ENCODE assay signal across 2 cellular contexts in genomic region chr12:14769837-14770494, GRCh38.
A peak's percentile ranks its signal among the peaks of the same experiment; 100 is the strongest.
TF ChIP-seq lines count a peak whose summit lies in the region.

No MANE protein-coding gene starts in this region.

TF ChIP-seq in HCT116, 20 proteins besides CTCF, POLR2A, EP300 and RAD21 (continued from another document):
- no peak for TF ChIP-seq ATF3 (IDR thresholded peaks at IDR 0.05)
- no peak for TF ChIP-seq SP1 (IDR thresholded peaks at IDR 0.05; ENCODE audit: low read depth)
- peak; percentile 30 for TF ChIP-seq ZBTB33 (IDR thresholded peaks at IDR 0.05; ENCODE audit: extremely low read depth, insufficient replicate concordance, low read length)
- TF ChIP-seq TCF7L2 (IDR thresholded peaks at IDR 0.05; ENCODE audit: borderline replicate concordance, extremely low read depth, insufficient read depth, insufficient read length): no peak
- no peak for TF ChIP-seq EZH2 (IDR thresholded peaks at IDR 0.05)
- no peak; the same call in 1 of the 2 replicates for TF ChIP-seq SIN3A (IDR thresholded peaks at IDR 0.05; ENCODE audit: low read depth)
- no peak for TF ChIP-seq JUND (IDR thresholded peaks at IDR 0.05)
- peak; percentile 65 for TF ChIP-seq MAX (IDR thresholded peaks at IDR 0.05)
- TF ChIP-seq CBX3 (IDR thresholded peaks at IDR 0.05; ENCODE audit: low read depth): peak; percentile 90
- no peak for TF ChIP-seq EGR1 (IDR thresholded peaks at IDR 0.05; ENCODE audit: low read depth)
- no peak for TF ChIP-seq REST (IDR thresholded peaks at IDR 0.05; ENCODE audit: low read depth)
- TF ChIP-seq ZFX (IDR thresholded peaks at IDR 0.05): no peak; the same call in 1 of the 2 replicates
- no peak for TF ChIP-seq ELF1 (IDR thresholded peaks at IDR 0.05; ENCODE audit: borderline replicate concordance, low read depth)
- TF ChIP-seq ZNF274 (IDR thresholded peaks at IDR 0.05; ENCODE audit: low read depth, low read length): no peak
- peak; percentile 10 for TF ChIP-seq YY1 (IDR thresholded peaks at IDR 0.05; ENCODE audit: extremely low read depth, insufficient replicate concordance, low read depth, low read length)
- no peak for TF ChIP-seq SRF (IDR thresholded peaks at IDR 0.05; ENCODE audit: low read depth)
- no peak for TF ChIP-seq FOSL1 (IDR thresholded peaks at IDR 0.05; ENCODE audit: low read depth)
- no peak for TF ChIP-seq EZH2phosphoT487 (IDR thresholded peaks at IDR 0.05; ENCODE audit: borderline replicate concordance)
TF ChIP-seq in HCT116: peak in this region for 4.

TF ChIP-seq in SK-N-SH treated with all-trans-retinoic acid at 6 μM for 48 hours, 23 proteins besides CTCF, POLR2A, EP300 and RAD21 (continued from another document):
- TF ChIP-seq PATZ1 (CRISPR knock-in tag; IDR thresholded peaks at IDR 0.05; ENCODE audit: borderline replicate concordance): peak; percentile 12; the same call in 1 of the 2 replicates
- TF ChIP-seq TCF4 (CRISPR knock-in tag; IDR thresholded peaks at IDR 0.05; ENCODE audit: borderline replicate concordance): no peak
- TF ChIP-seq ISL1 (CRISPR knock-in tag; IDR thresholded peaks at IDR 0.05): no peak
- no peak for TF ChIP-seq TOX (CRISPR knock-in tag; IDR thresholded peaks at IDR 0.05; ENCODE audit: borderline replicate concordance)
TF ChIP-seq in SK-N-SH treated with all-trans-retinoic acid at 6 μM for 48 hours: peak in this region for 2.
